In the genomic region with DNA sequence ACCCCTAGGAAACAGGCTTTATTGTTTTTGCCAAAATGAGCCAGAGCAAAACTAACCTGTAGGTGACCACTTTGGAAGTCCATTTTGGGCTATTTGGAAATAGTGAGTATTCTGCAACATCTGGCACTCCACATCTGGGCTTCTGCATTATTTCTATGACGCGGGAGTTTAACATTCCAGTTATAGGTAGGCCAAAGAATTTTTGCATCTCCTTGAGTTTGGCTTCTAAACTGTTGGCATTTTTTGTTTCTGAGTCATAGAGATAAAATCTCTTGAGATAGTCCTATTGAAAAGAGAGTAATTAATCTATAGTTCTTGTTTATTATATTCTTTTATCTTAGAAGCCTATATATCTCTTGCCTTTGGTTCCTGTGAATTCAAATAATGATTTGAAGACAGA, we compare ENCODE assay signal across 15 cellular contexts. TPM values are rescaled to one million over a fixed set of nuclear protein-coding genes. Genes with fewer than 3 reads are reported as not detected.
"Had no signal": no experiment of that assay in that cellular context is flagged by ENCODE, and none has a peak within 500 bp of the region (broad histone marks: within the 10 kb centered on the region; RNA-seq: fewer than 3 reads in every experiment).

No MANE protein-coding gene starts in this region.

- DNase-seq: activated CD4-positive, alpha-beta T cell treated with anti-CD3 and anti-CD28 coated beads for 4 hours; activated CD8-positive, alpha-beta memory T cell treated with anti-CD3 and anti-CD28 coated beads, Interleukin-2, amount 50 U/mL, for 4 hours; activated CD8-positive, alpha-beta T cell treated with anti-CD3 and anti-CD28 coated beads for 36 hours; activated naive CD4-positive, alpha-beta T cell; activated T-cell treated with anti-CD3 and anti-CD28 coated beads, Interleukin-2, amount 50 U/mL, for 72 hours; gastrocnemius medialis; heart right ventricle; left ventricle myocardium superior; nephron progenitor cell; psoas muscle; sigmoid colon; stimulated activated CD4-positive, alpha-beta T cell treated with anti-CD3 and anti-CD28 coated beads, Interleukin-2, amount 100 ng/mL, for 24 hours; stimulated activated naive CD4-positive, alpha-beta T cell had no signal

- H3K36me3 ChIP-seq: ascending aorta, cardiac muscle cell, gastrocnemius medialis, heart right ventricle, sigmoid colon had no signal

- H3K9me3 ChIP-seq: ascending aorta, gastrocnemius medialis, heart right ventricle, psoas muscle, sigmoid colon had no signal

- H3K27ac ChIP-seq: ascending aorta, cardiac muscle cell, gastrocnemius medialis, heart right ventricle, psoas muscle, sigmoid colon had no signal

- H3K4me3 ChIP-seq: ascending aorta, cardiac muscle cell, gastrocnemius medialis, heart right ventricle, psoas muscle, sigmoid colon had no signal

- ATAC-seq: activated CD8-positive, alpha-beta T cell treated with anti-CD3 and anti-CD28 coated beads for 36 hours; activated T-cell treated with anti-CD3 and anti-CD28 coated beads, Interleukin-2, amount 50 U/mL, for 72 hours; gastrocnemius medialis; heart right ventricle; left ventricle myocardium superior; psoas muscle had no signal

- H3K27me3 ChIP-seq: ascending aorta, cardiac muscle cell, gastrocnemius medialis, sigmoid colon had no signal

- H3K4me1 ChIP-seq: ascending aorta, gastrocnemius medialis, heart right ventricle, psoas muscle, sigmoid colon had no signal

RNA-seq across cellular contexts. Expression of a gene that starts 2.8 kb away (rescaled TPM):
- total RNA-seq: activated CD8-positive, alpha-beta T cell treated with anti-CD3 and anti-CD28 coated beads for 36 hours; activated T-cell treated with anti-CD3 and anti-CD28 coated beads, Interleukin-2, amount 50 U/mL, for 72 hours; ascending aorta; cardiac muscle cell; gastrocnemius medialis; left ventricle myocardium superior; psoas muscle; sigmoid colon had no signal
- polyA plus RNA-seq: cardiac muscle cell had no signal
